In genomic region chr12:50055831-50056628, GRCh38 we compare ENCODE assay signal across 8 cellular contexts. TPM values are rescaled to one million over a fixed set of nuclear protein-coding genes. Genes with fewer than 3 reads are reported as not detected.
A peak's percentile ranks its signal among the peaks of the same experiment; 100 is the strongest.
DNase-seq lines count a peak whose midpoint lies in the region; ATAC-seq and TF ChIP-seq lines count a peak whose summit lies in the region.

No MANE protein-coding gene starts in this region.

- no peak overlapping the region for H4K8ac ChIP-seq in mesendoderm (ENCODE audit: low read depth, low read length)

- in situ Hi-C loops in GM13977 (cut with MboI; ENCODE audit: low pct_unique_long_range_greater_than_20kb, low sequenced_read_pairs, unreplicated experiment) = loop anchor here (10.0 kb wide), 1 partner anchor 91 kb away; the partner anchor contains the start of gene AQP5

- H3K27me3 ChIP-seq in mesendoderm (ENCODE audit: insufficient read depth, low read length, poor library complexity) = peaks cover 6% of the 10 kb centered on the region

- no peak overlapping the region for H2BK5ac ChIP-seq in mesendoderm (ENCODE audit: low read length)

- no peak overlapping the region for H3K27ac ChIP-seq in mesendoderm (ENCODE audit: low read depth, low read length)

- no peak for ATAC-seq in omental fat pad (ENCODE audit: low FRiP score)

- no peaks in the 10 kb centered on the region for H3K79me2 ChIP-seq in mesendoderm (ENCODE audit: control insufficient read depth, insufficient read depth, low read length)

- H3K56ac ChIP-seq in mesendoderm (ENCODE audit: low read length) = peak overlapping the region; percentile 2

- H3K4me3 ChIP-seq in mesendoderm (ENCODE audit: low read length) = no peak overlapping the region

- peaks cover 9% of the 10 kb centered on the region for H3K4me1 ChIP-seq in mesendoderm (ENCODE audit: control insufficient read depth, low read depth, low read length)

- H3K79me1 ChIP-seq in mesendoderm (ENCODE audit: low read length) = no peaks in the 10 kb centered on the region

- no CpG with 5 or more reads among the region's 17 CpGs for WGBS in mesendoderm (ENCODE audit: extremely low coverage, insufficient coverage, low lambda C conversion rate)

- no peak overlapping the region for H3K23ac ChIP-seq in mesendoderm (ENCODE audit: low read length)

- H3K36me3 ChIP-seq in mesendoderm (ENCODE audit: control insufficient read depth, insufficient read depth, low read length) = no peaks in the 10 kb centered on the region

- no peak overlapping the region for H2BK120ac ChIP-seq in mesendoderm (ENCODE audit: low read depth, low read length)

- no peak overlapping the region for H3K9ac ChIP-seq in mesendoderm (ENCODE audit: low read length)

- DNase-seq in A172 (ENCODE audit: low spot score) = peak; percentile 25
- DNase-seq in GM13977 (ENCODE audit: low spot score) = peak; percentile 89
- peak; percentile 72 for DNase-seq in NCI-H2196 (lab: John Stamatoyannopoulos, UW; ENCODE audit: unreplicated experiment)
- peak; percentile 47 to 49 for DNase-seq in activated CD4-positive, alpha-beta T cell treated with anti-CD3 and anti-CD28 coated beads, Interleukin-2, amount 50 U/mL, for 24 hours (ENCODE audit: low read depth in 1 of 2, low spot score in 1 of 2)
- peak; percentile 31 for DNase-seq in effector CD4-positive, alpha-beta T cell
- DNase-seq in mesendoderm = peak; percentile 83
- DNase-seq in stimulated activated CD8-positive, alpha-beta memory T cell treated with anti-CD3 and anti-CD28 coated beads, Interleukin-7, amount 100 ng/mL, for 4 hours (ENCODE audit: low read depth in 2 of 2) = peak; percentile 12 to 38
- no peak for DNase-seq in omental fat pad (ENCODE audit: low spot score)

- TF ChIP-seq CTCF in GM13977 (IDR thresholded peaks at IDR 0.05; ENCODE audit: extremely low read depth, insufficient read depth, missing control alignments) (peak; percentile 96), omental fat pad (IDR thresholded peaks at IDR 0.05) (peak in 1 of 3 donors; percentile 71)

- H4K5ac ChIP-seq in mesendoderm (ENCODE audit: low read length) = no peak overlapping the region

- H3K18ac ChIP-seq in mesendoderm (ENCODE audit: low read length) = no peak overlapping the region

- no peak overlapping the region for H2AK5ac ChIP-seq in mesendoderm (ENCODE audit: low read length)

- peak overlapping the region; percentile 42 for H3K4me2 ChIP-seq in mesendoderm (ENCODE audit: low read length)

- H2BK15ac ChIP-seq in mesendoderm (replicated peaks; ENCODE audit: low read depth) = no peak overlapping the region

- no peak overlapping the region for H3K4ac ChIP-seq in mesendoderm (ENCODE audit: low read depth, low read length)

RNA-seq across cellular contexts. Expression of gene ASIC1, which starts 1.4 kb away (rescaled TPM):
- 1.6 and 3.3 TPM in 2 replicates for total RNA-seq in A172 (2014; rRNA removed; shearing (Covaris generic))
- polyA plus RNA-seq in mesendoderm (2013, experiment 1 of 2) = 0.59 TPM
- polyA plus RNA-seq in mesendoderm (2013, experiment 2 of 2) = 0.73 TPM
- 1 to 10 TPM in 3 of 4 donors, under 1 TPM in 1; 0.69 to 3.8 (median 1.4) TPM for total RNA-seq in omental fat pad

RNA-seq across cellular contexts. Expression of gene SMARCD1, which starts 29.1 kb away (rescaled TPM):
- total RNA-seq in A172 (2014; rRNA removed; shearing (Covaris generic)) = 57.4 and 93.9 TPM in 2 replicates
- polyA plus RNA-seq in mesendoderm (2013, experiment 1 of 2) = 94.9 TPM
- 97.5 TPM for polyA plus RNA-seq in mesendoderm (2013, experiment 2 of 2)
- total RNA-seq in omental fat pad = 10 to 100 TPM; 47.7 to 80.8 (median 57.3) TPM

RNA-seq across cellular contexts. Expression of gene RACGAP1, which starts 30.7 kb away (rescaled TPM):
- 143 and 147 TPM in 2 replicates for total RNA-seq in A172 (2014; rRNA removed; shearing (Covaris generic))
- 43.4 TPM for polyA plus RNA-seq in mesendoderm (2013, experiment 1 of 2)
- 45.3 TPM for polyA plus RNA-seq in mesendoderm (2013, experiment 2 of 2)
- 10 to 100 TPM in 2 of 4 donors, 1 to 10 TPM in 2; 5.2 to 15.3 (median 8.5) TPM for total RNA-seq in omental fat pad

RNA-seq across cellular contexts. Expression of gene GPD1, which starts 47.8 kb away (rescaled TPM):
- total RNA-seq in A172 (2014; rRNA removed; shearing (Covaris generic)) = 0.29 and 3.8 TPM in 2 replicates
- polyA plus RNA-seq in mesendoderm (2013, experiment 1 of 2) = 0.27 TPM
- polyA plus RNA-seq in mesendoderm (2013, experiment 2 of 2) = 0.24 TPM
- 1,000 to 10,000 TPM in 3 of 4 donors, 100 to 1,000 TPM in 1; 689 to 2,989 (median 2,080) TPM for total RNA-seq in omental fat pad

RNA-seq across cellular contexts. Expression of gene COX14, which starts 56.0 kb away (rescaled TPM):
- total RNA-seq in A172 (2014; rRNA removed; shearing (Covaris generic)) = 49.7 and 76.4 TPM in 2 replicates
- 64.1 TPM for polyA plus RNA-seq in mesendoderm (2013, experiment 1 of 2)
- 58.6 TPM for polyA plus RNA-seq in mesendoderm (2013, experiment 2 of 2)
- 100 to 1,000 TPM in 1 of 4 donors, 10 to 100 TPM in 3; 67.3 to 125 (median 88.1) TPM for total RNA-seq in omental fat pad
